1 cellular context compared by ENCODE assay signal in the genomic region with DNA sequence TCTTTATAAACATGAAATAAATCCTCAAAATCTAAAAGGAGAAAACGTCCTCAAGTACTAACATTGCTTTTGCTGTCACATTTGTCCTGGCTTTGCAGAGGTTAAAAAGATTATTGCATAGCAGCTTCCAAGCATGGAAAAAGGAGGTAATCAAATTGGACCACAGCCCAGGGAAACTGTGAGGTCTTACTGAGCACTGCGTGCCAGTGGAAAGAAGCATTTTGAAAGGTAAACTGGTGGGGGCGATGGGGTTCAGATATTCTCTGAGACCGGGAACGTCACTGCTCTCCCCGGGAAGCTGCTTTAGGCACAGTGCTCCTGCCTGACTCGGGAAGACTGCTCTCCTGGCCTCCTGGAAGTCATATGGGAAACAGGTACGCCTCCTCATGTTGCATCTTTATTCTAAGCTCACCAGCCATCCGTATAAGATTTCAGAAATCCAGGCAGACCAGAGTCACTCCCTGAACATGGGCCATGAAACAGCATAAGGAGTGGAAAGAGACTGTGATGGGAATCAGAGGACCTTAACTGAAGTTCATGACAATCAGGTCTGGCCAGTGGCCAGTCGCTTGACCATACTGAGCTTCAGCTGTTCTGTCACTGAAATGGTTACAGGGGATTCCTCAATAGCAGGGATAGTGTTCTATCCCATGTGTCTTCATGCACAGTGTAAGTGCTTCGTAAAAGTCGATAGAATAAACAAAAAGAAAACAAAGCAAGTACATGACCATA.
TF ChIP-seq lines count a peak whose summit lies in the region.

No MANE protein-coding gene starts in this region.

TF ChIP-seq in GM23338, 12 proteins besides CTCF, POLR2A, EP300 and RAD21 (continued from another document):
- TF ChIP-seq, protein P1, sequence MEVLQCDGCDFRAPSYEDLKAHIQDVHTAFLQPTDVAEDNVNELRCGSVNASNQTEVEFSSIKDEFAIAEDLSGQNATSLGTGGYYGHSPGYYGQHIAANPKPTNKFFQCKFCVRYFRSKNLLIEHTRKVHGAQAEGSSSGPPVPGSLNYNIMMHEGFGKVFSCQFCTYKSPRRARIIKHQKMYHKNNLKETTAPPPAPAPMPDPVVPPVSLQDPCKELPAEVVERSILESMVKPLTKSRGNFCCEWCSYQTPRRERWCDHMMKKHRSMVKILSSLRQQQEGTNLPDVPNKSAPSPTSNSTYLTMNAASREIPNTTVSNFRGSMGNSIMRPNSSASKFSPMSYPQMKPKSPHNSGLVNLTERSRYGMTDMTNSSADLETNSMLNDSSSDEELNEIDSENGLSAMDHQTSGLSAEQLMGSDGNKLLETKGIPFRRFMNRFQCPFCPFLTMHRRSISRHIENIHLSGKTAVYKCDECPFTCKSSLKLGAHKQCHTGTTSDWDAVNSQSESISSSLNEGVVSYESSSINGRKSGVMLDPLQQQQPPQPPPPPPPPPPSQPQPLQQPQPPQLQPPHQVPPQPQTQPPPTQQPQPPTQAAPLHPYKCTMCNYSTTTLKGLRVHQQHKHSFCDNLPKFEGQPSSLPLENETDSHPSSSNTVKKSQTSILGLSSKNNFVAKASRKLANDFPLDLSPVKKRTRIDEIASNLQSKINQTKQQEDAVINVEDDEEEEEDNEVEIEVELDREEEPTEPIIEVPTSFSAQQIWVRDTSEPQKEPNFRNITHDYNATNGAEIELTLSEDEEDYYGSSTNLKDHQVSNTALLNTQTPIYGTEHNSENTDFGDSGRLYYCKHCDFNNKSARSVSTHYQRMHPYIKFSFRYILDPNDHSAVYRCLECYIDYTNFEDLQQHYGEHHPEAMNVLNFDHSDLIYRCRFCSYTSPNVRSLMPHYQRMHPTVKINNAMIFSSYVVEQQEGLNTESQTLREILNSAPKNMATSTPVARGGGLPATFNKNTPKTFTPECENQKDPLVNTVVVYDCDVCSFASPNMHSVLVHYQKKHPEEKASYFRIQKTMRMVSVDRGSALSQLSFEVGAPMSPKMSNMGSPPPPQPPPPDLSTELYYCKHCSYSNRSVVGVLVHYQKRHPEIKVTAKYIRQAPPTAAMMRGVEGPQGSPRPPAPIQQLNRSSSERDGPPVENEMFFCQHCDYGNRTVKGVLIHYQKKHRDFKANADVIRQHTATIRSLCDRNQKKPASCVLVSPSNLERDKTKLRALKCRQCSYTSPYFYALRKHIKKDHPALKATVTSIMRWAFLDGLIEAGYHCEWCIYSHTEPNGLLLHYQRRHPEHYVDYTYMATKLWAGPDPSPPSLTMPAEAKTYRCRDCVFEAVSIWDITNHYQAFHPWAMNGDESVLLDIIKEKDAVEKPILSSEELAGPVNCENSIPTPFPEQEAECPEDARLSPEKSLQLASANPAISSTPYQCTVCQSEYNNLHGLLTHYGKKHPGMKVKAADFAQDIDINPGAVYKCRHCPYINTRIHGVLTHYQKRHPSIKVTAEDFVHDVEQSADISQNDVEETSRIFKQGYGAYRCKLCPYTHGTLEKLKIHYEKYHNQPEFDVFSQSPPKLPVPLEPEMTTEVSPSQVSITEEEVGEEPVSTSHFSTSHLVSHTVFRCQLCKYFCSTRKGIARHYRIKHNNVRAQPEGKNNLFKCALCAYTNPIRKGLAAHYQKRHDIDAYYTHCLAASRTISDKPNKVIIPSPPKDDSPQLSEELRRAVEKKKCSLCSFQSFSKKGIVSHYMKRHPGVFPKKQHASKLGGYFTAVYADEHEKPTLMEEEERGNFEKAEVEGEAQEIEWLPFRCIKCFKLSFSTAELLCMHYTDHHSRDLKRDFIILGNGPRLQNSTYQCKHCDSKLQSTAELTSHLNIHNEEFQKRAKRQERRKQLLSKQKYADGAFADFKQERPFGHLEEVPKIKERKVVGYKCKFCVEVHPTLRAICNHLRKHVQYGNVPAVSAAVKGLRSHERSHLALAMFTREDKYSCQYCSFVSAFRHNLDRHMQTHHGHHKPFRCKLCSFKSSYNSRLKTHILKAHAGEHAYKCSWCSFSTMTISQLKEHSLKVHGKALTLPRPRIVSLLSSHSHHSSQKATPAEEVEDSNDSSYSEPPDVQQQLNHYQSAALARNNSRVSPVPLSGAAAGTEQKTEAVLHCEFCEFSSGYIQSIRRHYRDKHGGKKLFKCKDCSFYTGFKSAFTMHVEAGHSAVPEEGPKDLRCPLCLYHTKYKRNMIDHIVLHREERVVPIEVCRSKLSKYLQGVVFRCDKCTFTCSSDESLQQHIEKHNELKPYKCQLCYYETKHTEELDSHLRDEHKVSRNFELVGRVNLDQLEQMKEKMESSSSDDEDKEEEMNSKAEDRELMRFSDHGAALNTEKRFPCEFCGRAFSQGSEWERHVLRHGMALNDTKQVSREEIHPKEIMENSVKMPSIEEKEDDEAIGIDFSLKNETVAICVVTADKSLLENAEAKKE (CRISPR knock-in tag; IDR thresholded peaks at IDR 0.05), result no peak
- TF ChIP-seq CREB1 (CRISPR knock-in tag; IDR thresholded peaks at IDR 0.05; ENCODE audit: low read depth) (no peak), POLR2AphosphoS5 (IDR thresholded peaks at IDR 0.05; ENCODE audit: low read depth) (no peak), NANOG (IDR thresholded peaks at IDR 0.05; ENCODE audit: borderline replicate concordance) (no peak), JUNB (IDR thresholded peaks at IDR 0.05; ENCODE audit: unreplicated experiment) (no peak), STAT1 (IDR thresholded peaks at IDR 0.05; ENCODE audit: unreplicated experiment) (no peak), ZNF331 (CRISPR knock-in tag; IDR thresholded peaks at IDR 0.05; ENCODE audit: low read depth) (no peak)
- TF ChIP-seq, protein P2, sequence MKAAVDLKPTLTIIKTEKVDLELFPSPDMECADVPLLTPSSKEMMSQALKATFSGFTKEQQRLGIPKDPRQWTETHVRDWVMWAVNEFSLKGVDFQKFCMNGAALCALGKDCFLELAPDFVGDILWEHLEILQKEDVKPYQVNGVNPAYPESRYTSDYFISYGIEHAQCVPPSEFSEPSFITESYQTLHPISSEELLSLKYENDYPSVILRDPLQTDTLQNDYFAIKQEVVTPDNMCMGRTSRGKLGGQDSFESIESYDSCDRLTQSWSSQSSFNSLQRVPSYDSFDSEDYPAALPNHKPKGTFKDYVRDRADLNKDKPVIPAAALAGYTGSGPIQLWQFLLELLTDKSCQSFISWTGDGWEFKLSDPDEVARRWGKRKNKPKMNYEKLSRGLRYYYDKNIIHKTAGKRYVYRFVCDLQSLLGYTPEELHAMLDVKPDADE (IDR thresholded peaks at IDR 0.05), result no peak
TF ChIP-seq in GM23338: peak in this region for 0.
